ENCODE assay signal across 18 cellular contexts in genomic region chr14:88975926-88976325, GRCh38.
"Had no signal": no experiment of that assay in that cellular context is flagged by ENCODE, and none has a peak within 500 bp of the region (broad histone marks: within the 10 kb centered on the region; RNA-seq: fewer than 3 reads in every experiment).

No MANE protein-coding gene starts in this region.

- H3K36me3 ChIP-seq: heart left ventricle, neutrophil, spleen, tibial artery, upper lobe of left lung, vagina had no signal

- ATAC-seq: heart left ventricle; naive thymus-derived CD4-positive, alpha-beta T cell; sciatic nerve; stimulated activated memory B cell treated with anti-CD40 and anti-IgM and Interleukin-4, amounts not matched to agents 10 μg/mL and 1 μg/mL and 100 μg/mL, for 72 hours had no signal

- H3K4me1 ChIP-seq: heart left ventricle, spleen, tibial artery, upper lobe of left lung had no signal

- H3K9me3 ChIP-seq: neutrophil, upper lobe of left lung, vagina had no signal

- H3K27me3 ChIP-seq: dorsolateral prefrontal cortex, upper lobe of left lung had no signal

- H3K4me3 ChIP-seq: dorsolateral prefrontal cortex, heart left ventricle, spleen, tibial artery, upper lobe of left lung, vagina had no signal

- DNase-seq: effector CD8-positive, alpha-beta T cell; foreskin melanocyte; heart left ventricle; hippocampal formation; mesendoderm; naive thymus-derived CD4-positive, alpha-beta T cell; posterior cingulate gyrus; spleen; stimulated activated CD4-positive, alpha-beta T cell treated with anti-CD3 and anti-CD28 coated beads, Interleukin-15, amount 100 ng/mL, for 24 hours; stimulated activated CD4-positive, alpha-beta T cell treated with anti-CD3 and anti-CD28 coated beads, Interleukin-1b, Interleukin-23, amount 100 ng/mL, for 48 hours; stimulated activated CD4-positive, alpha-beta T cell treated with anti-CD3 and anti-CD28 coated beads, Interleukin-4, amount 100 ng/mL, for 24 hours; tibial artery; upper lobe of left lung had no signal
